In genomic region chr4:179116581-179116980, GRCh38 we compare ENCODE assay signal across 29 cellular contexts.
"Had no signal": no experiment of that assay in that cellular context is flagged by ENCODE, and none has a peak within 500 bp of the region (broad histone marks: within the 10 kb centered on the region; RNA-seq: fewer than 3 reads in every experiment).

No MANE protein-coding gene starts in this region.

- FAIRE-seq: endometrium, endothelial cell of umbilical vein, frontal cortex had no signal

- H3K79me2 ChIP-seq: hepatocyte had no signal

- H3K27me3 Mint-ChIP-seq: dendritic cell treated with granulocyte-macrophage colony-stimulating factor and Interleukin-4, amounts not matched to agents 40 ng/mL and 50 ng/mL, for 4 days; effector memory CD8-positive, alpha-beta T cell had no signal

- H3K27ac ChIP-seq: colonic mucosa, coronary artery, dorsolateral prefrontal cortex, epithelial cell of prostate, esophagus muscularis mucosa, esophagus squamous epithelium, foreskin keratinocyte, gastrocnemius medialis, gastroesophageal sphincter, heart left ventricle, heart right ventricle, hepatocyte had no signal

- H3K4me3 ChIP-seq: colonic mucosa, coronary artery, dorsolateral prefrontal cortex, esophagus muscularis mucosa, esophagus squamous epithelium, gastrocnemius medialis, gastroesophageal sphincter, heart left ventricle, heart right ventricle, hepatocyte had no signal

- H2AFZ ChIP-seq: hepatocyte had no signal

- H3K4me3 Mint-ChIP-seq: dendritic cell treated with granulocyte-macrophage colony-stimulating factor and Interleukin-4, amounts not matched to agents 40 ng/mL and 50 ng/mL, for 4 days; effector memory CD8-positive, alpha-beta T cell; endodermal cell had no signal

- H3K4me1 ChIP-seq: colonic mucosa, esophagus muscularis mucosa, esophagus squamous epithelium, foreskin keratinocyte, gastrocnemius medialis, gastroesophageal sphincter, heart left ventricle, heart right ventricle had no signal

- ATAC-seq: effector memory CD8-positive, alpha-beta T cell; esophagus mucosa; foreskin keratinocyte; gastrocnemius medialis; gastroesophageal sphincter; heart left ventricle; heart right ventricle had no signal

- H3K27me3 ChIP-seq: colonic mucosa, dorsolateral prefrontal cortex, esophagus muscularis mucosa, esophagus squamous epithelium, foreskin keratinocyte, gastrocnemius medialis, gastroesophageal sphincter, heart left ventricle, heart right ventricle, hepatocyte had no signal

- DNase-seq: colonic mucosa; cortex of kidney; dermis blood vessel endothelial cell; dorsolateral prefrontal cortex; effector CD4-positive, alpha-beta T cell; effector CD8-positive, alpha-beta T cell; effector memory CD4-positive, alpha-beta T cell; effector memory CD8-positive, alpha-beta T cell; endodermal cell; erythroblast; esophagus squamous epithelium; foreskin fibroblast; foreskin keratinocyte; foreskin melanocyte; gastrocnemius medialis; glutamatergic neuron; head of caudate nucleus; heart left ventricle; heart right ventricle had no signal

- H3K9me3 Mint-ChIP-seq: endodermal cell had no signal

- H3K4me2 ChIP-seq: hepatocyte had no signal

- H3K36me3 ChIP-seq: colonic mucosa, esophagus muscularis mucosa, esophagus squamous epithelium, gastrocnemius medialis, gastroesophageal sphincter, heart left ventricle, heart right ventricle had no signal

- H3K27ac Mint-ChIP-seq: dendritic cell treated with granulocyte-macrophage colony-stimulating factor and Interleukin-4, amounts not matched to agents 40 ng/mL and 50 ng/mL, for 4 days; effector memory CD8-positive, alpha-beta T cell; endodermal cell had no signal

- H3K9me3 ChIP-seq: colonic mucosa, esophagus muscularis mucosa, esophagus squamous epithelium, gastrocnemius medialis, gastroesophageal sphincter had no signal
